ENCODE assay signal across 8 cellular contexts in the genomic region with DNA sequence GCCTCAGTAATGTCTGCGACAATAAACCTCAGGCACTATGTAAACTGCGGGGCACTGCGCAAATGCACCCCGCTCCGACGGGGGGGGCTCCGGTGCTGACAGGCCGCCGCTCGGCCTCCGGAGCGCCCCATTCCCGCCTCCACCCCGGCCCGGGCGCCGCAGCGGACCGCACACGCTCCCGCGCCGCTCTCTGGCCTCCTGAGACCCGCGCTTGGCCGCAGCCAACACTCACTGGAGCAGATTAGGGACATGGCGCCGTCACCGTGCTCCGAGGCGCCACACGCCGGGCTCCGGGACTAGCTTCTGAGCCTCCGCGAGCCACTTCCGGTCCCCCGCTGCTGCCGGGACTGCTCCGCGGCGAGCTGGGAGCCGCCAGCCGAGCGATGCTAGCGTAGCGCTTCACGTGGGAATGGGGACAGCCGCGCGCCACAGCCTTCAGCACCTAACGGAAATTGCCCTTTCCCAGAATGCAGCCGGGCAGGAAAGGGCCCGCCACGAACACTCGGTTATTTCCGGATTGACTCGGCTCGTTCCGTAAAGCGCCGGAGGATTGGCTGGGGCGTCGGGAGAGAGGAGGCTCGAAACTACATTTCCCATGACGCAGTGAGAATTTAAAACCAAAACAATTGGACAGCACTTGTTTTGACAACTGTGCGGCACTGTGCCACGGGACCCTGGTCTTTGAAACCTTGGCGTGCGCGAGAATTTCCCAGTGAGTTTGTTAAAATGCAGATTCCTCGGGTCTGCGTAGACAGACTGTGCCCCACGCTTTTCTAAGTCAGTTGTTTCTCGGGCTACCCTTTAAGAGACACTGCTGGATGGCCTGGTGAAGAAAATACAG. TPM values are rescaled to one million over a fixed set of nuclear protein-coding genes. Genes with fewer than 3 reads are reported as not detected.
DNase-seq lines count a peak whose midpoint lies in the region; ATAC-seq and TF ChIP-seq lines count a peak whose summit lies in the region.

Gene PRPF19 (minus strand): TSS at position 454 of the 841 bp plus-strand sequence. CDS start 203 bp downstream, at position 251.

- H3K36me3 Mint-ChIP-seq in activated naive CD4-positive, alpha-beta T cell treated with anti-CD3 and anti-CD28 coated beads, Interleukin-2, amount 50 U/mL, for 24 hours: peaks cover 3% of the 10 kb centered on the region

- H3K9me3 ChIP-seq in osteoblast (ENCODE audit: low read depth, low read length): no peaks in the 10 kb centered on the region
- no peaks in the 10 kb centered on the region for H3K9me3 ChIP-seq in thoracic aorta

- peak within 1 kb of the TSS; percentile 95 for H3K27ac Mint-ChIP-seq in activated naive CD4-positive, alpha-beta T cell treated with anti-CD3 and anti-CD28 coated beads, Interleukin-2, amount 50 U/mL, for 24 hours

- peaks cover 28% of the 10 kb centered on the region for H4K20me1 ChIP-seq in osteoblast (ENCODE audit: insufficient read depth, low read length)

- peaks cover 39% of the 10 kb centered on the region for H3K4me1 Mint-ChIP-seq in activated naive CD4-positive, alpha-beta T cell treated with anti-CD3 and anti-CD28 coated beads, Interleukin-2, amount 50 U/mL, for 24 hours

- H3K4me3 ChIP-seq in osteoblast (ENCODE audit: insufficient read depth, low read length) (peak within 1 kb of the TSS; percentile 89), thoracic aorta (peak within 1 kb of the TSS; percentile 89)

- no peaks in the 10 kb centered on the region for H3K9me3 Mint-ChIP-seq in activated naive CD4-positive, alpha-beta T cell treated with anti-CD3 and anti-CD28 coated beads, Interleukin-2, amount 50 U/mL, for 24 hours

- H3K36me3 ChIP-seq in osteoblast (ENCODE audit: insufficient read depth, low read length) (peaks cover 21% of the 10 kb centered on the region), thoracic aorta (peaks cover 20% of the 10 kb centered on the region)

- H3K4me3 Mint-ChIP-seq in activated naive CD4-positive, alpha-beta T cell treated with anti-CD3 and anti-CD28 coated beads, Interleukin-2, amount 50 U/mL, for 24 hours: peak within 1 kb of the TSS; percentile 97

- peak within 1 kb of the TSS; percentile 96 for H3K4me2 ChIP-seq in osteoblast (ENCODE audit: insufficient read depth, low read length)

- H3K79me2 ChIP-seq in osteoblast (ENCODE audit: insufficient read depth, low read length): peaks cover 38% of the 10 kb centered on the region

- peak within 1 kb of the TSS; percentile 97 for H2AFZ ChIP-seq in osteoblast (ENCODE audit: low read length)

- H3K27ac ChIP-seq in osteoblast (ENCODE audit: low read depth, low read length) (peak within 1 kb of the TSS; percentile 76), thoracic aorta (peak within 1 kb of the TSS; percentile 92 to 94)

- peaks cover 14% of the 10 kb centered on the region for H3K27me3 ChIP-seq in osteoblast (ENCODE audit: insufficient read depth, low read length)
- no peaks in the 10 kb centered on the region for H3K27me3 ChIP-seq in thoracic aorta (replicated peaks; ENCODE audit: insufficient read depth)

- ATAC-seq in HG02588 (IDR thresholded peaks at IDR 0.05; ENCODE audit: unreplicated experiment) (peak; percentile 70), SK-N-SH treated with all-trans-retinoic acid at 6 μM for 48 hours (peak; percentile 98), thoracic aorta (ENCODE audit: insufficient number of reproducible peaks, low FRiP score, low read depth) (peak; percentile 86)

- H3K27me3 Mint-ChIP-seq in activated naive CD4-positive, alpha-beta T cell treated with anti-CD3 and anti-CD28 coated beads, Interleukin-2, amount 50 U/mL, for 24 hours: no peaks in the 10 kb centered on the region

- peak; percentile 93 for DNase-seq in GM04504 (ENCODE audit: low read depth)
- DNase-seq in NCI-H1092 (lab: John Stamatoyannopoulos, UW): peak; percentile 99
- peak; percentile 87 for DNase-seq in glomerular endothelial cell (ENCODE audit: extremely low read depth, low read depth, low spot score)
- peak; percentile 98 for DNase-seq in osteoblast (ENCODE audit: insufficient read length, low spot score, missing footprints)
- peak; percentile 92 for DNase-seq in thoracic aorta (ENCODE audit: low spot score)

- TF ChIP-seq CTCF in osteoblast (IDR thresholded peaks at IDR 0.05; ENCODE audit: extremely low read depth, low read depth, low read length) (no peak), thoracic aorta (IDR thresholded peaks at IDR 0.05) (no peak)

- H3K4me1 ChIP-seq in osteoblast (ENCODE audit: insufficient read depth, low read length) (peaks cover 20% of the 10 kb centered on the region), thoracic aorta (ENCODE audit: control insufficient read depth in 1 of 2, low read depth in 2 of 2) (peaks cover 10 to 21% of the 10 kb centered on the region in 2 donors)

TF ChIP-seq in SK-N-SH treated with all-trans-retinoic acid at 6 μM for 48 hours, 23 proteins besides CTCF, POLR2A, EP300 and RAD21:
- TF ChIP-seq PPARA (CRISPR knock-in tag; IDR thresholded peaks at IDR 0.05; ENCODE audit: borderline replicate concordance): no peak
- no peak for TF ChIP-seq ZNF70 (CRISPR knock-in tag; IDR thresholded peaks at IDR 0.05)
- TF ChIP-seq GLIS3 (CRISPR knock-in tag; IDR thresholded peaks at IDR 0.05): 0 out of 2 replicates have a peak, but pooled peaks have one; percentile 14

RNA-seq across cellular contexts. Expression of gene PRPF19, which starts in this region (rescaled TPM):
- 78.5 and 98.2 TPM in 2 replicates for total RNA-seq in glomerular endothelial cell
- total RNA-seq in osteoblast: 39.8 and 46.0 TPM in 2 replicates
- 10 to 100 TPM; 42.0 to 52.2 TPM for total RNA-seq in thoracic aorta

Comparison
In these comparisons a context has a peak if more than half of its experiments do, and no peak if none do; other contexts are left out.
1. Peak in every context shown above with its lines: DNase-seq, ATAC-seq, H3K4me3 ChIP-seq and H3K27ac ChIP-seq.